Comparison of ENCODE assay signal across 27 cellular contexts in genomic region chr20:1205802-1206201, GRCh38. TPM values are rescaled to one million over a fixed set of nuclear protein-coding genes. Genes with fewer than 3 reads are reported as not detected.
DNase-seq lines count a peak whose midpoint lies in the region; ATAC-seq, FAIRE-seq and TF ChIP-seq lines count a peak whose summit lies in the region.
"Had no signal": no experiment of that assay in that cellular context is flagged by ENCODE, and none has a peak within 500 bp of the region (broad histone marks: within the 10 kb centered on the region; RNA-seq: fewer than 3 reads in every experiment).

No MANE protein-coding gene starts in this region.

- no peak overlapping the region for H3K27ac ChIP-seq in HepG2 (ENCODE audit: extremely low read length, insufficient read depth, low read length)
- no peak overlapping the region for H3K27ac ChIP-seq in right lobe of liver
- H3K27ac ChIP-seq in esophagus muscularis mucosa (replicated peaks in 1 of 4), result no peak overlapping the region
- H3K27ac ChIP-seq in vagina, result no peak overlapping the region
- H3K27ac ChIP-seq: A549; BLaER1 treated with 17β-estradiol and CSF1 and Interleukin-3, amounts not matched to agents 10 nM and 100 nM; GM23248 had no signal

- no peak for TF ChIP-seq POLR2A in HepG2 (IDR thresholded peaks at IDR 0.05; ENCODE audit: insufficient read depth in 1 of 2, low read depth in 2 of 2, low read length in 2 of 2)
- no peak for TF ChIP-seq POLR2A in right lobe of liver (IDR thresholded peaks at IDR 0.05)
- no peak for TF ChIP-seq POLR2A in esophagus muscularis mucosa (IDR thresholded peaks at IDR 0.05; ENCODE audit: low read depth)
- no peak for TF ChIP-seq POLR2A in vagina (IDR thresholded peaks at IDR 0.05)

- no peak for ATAC-seq in HepG2
- no peak for ATAC-seq in right lobe of liver
- ATAC-seq: A549, GM12878, HCT116 had no signal

- no peak overlapping the region for H3K9ac ChIP-seq in HepG2 (ENCODE audit: insufficient read depth, low read depth, low read length)
- H3K9ac ChIP-seq: BLaER1 treated with 17β-estradiol and CSF1 and Interleukin-3, amounts not matched to agents 10 nM and 100 nM; GM23248 had no signal

- no peaks in the 10 kb centered on the region for H4K20me1 ChIP-seq in HepG2 (ENCODE audit: insufficient read depth, low read length)
- H4K20me1 ChIP-seq: BLaER1 treated with 17β-estradiol and CSF1 and Interleukin-3, amounts not matched to agents 10 nM and 100 nM had no signal

- TF ChIP-seq EP300 in HepG2 (IDR thresholded peaks at IDR 0.05; ENCODE audit: low read depth in 2 of 2, low read length in 2 of 2), result no peak
- TF ChIP-seq EP300 in HepG2 (CRISPR knock-in tag; IDR thresholded peaks at IDR 0.05; ENCODE audit: borderline replicate concordance), result no peak
- no peak for TF ChIP-seq EP300 in esophagus muscularis mucosa (IDR thresholded peaks at IDR 0.05)

- TF ChIP-seq CTCF in HepG2 (CRISPR knock-in tag; IDR thresholded peaks at IDR 0.05) (no peak), right lobe of liver (IDR thresholded peaks at IDR 0.05) (no peak), esophagus muscularis mucosa (IDR thresholded peaks at IDR 0.05) (no peak), vagina (IDR thresholded peaks at IDR 0.05) (no peak)

- intact Hi-C loops in HepG2 (cut with micrococcal nuclease; ENCODE audit: unreplicated experiment) (no loop called here), right lobe of liver (cut with DNase I) (loop anchor here (10.0 kb wide), 2 partner anchors 241 to 391 kb away; no protein-coding TSS in a partner anchor), esophagus muscularis mucosa (cut with DNase I) (no loop called here), vagina (cut with DNase I) (loop anchor here (10.0 kb wide), 1 partner anchor 391 kb away; no protein-coding TSS in a partner anchor)

- H3K27me3 ChIP-seq in HepG2 (ENCODE audit: control insufficient read depth in 1 of 2, insufficient read depth in 2 of 2, low read length in 2 of 2) (peaks cover 1 to 36% of the 10 kb centered on the region in 2 experiments; a peak in 3 of 5 replicates), right lobe of liver (no peaks in the 10 kb centered on the region), esophagus muscularis mucosa (peaks cover 0 to 22% (median 0%) of the 10 kb centered on the region in 4 donors), vagina (no peaks in the 10 kb centered on the region)
- H3K27me3 ChIP-seq: BE2C; BLaER1 treated with 17β-estradiol and CSF1 and Interleukin-3, amounts not matched to agents 10 nM and 100 nM had no signal

- FAIRE-seq in HepG2 (lab: Jason Lieb, UNC), result no peak
- FAIRE-seq: A549, D721Med, GM12878, GM19239, H1 had no signal

- H3K79me2 ChIP-seq in HepG2 (ENCODE audit: insufficient read depth, low read length), result no peaks in the 10 kb centered on the region

- CTCF ChIA-PET in HepG2 (lab: Yijun Ruan, JAX; ENCODE audit: low intra/inter-chr PET ratio, low total read pairs), result no interaction called here

- no TSS peak for BruUV-seq in HepG2 (replicated peaks; lab: Mats Ljungman, UMichigan)

- no peaks in the 10 kb centered on the region for H3K4me1 ChIP-seq in HepG2 (ENCODE audit: insufficient read depth, low read length)
- no peaks in the 10 kb centered on the region for H3K4me1 ChIP-seq in right lobe of liver
- H3K4me1 ChIP-seq in esophagus muscularis mucosa, result no peaks in the 10 kb centered on the region
- no peaks in the 10 kb centered on the region for H3K4me1 ChIP-seq in vagina
- H3K4me1 ChIP-seq: A549, BE2C had no signal

- H3K36me3 ChIP-seq in HepG2 (replicated peaks in 1 of 2; ENCODE audit: control insufficient read depth in 1 of 2, insufficient read depth in 2 of 2, low read length in 2 of 2), result no peaks in the 10 kb centered on the region
- H3K36me3 ChIP-seq in right lobe of liver, result no peaks in the 10 kb centered on the region
- H3K36me3 ChIP-seq in esophagus muscularis mucosa, result no peaks in the 10 kb centered on the region
- no peaks in the 10 kb centered on the region for H3K36me3 ChIP-seq in vagina
- H3K36me3 ChIP-seq: BE2C; BLaER1 treated with 17β-estradiol and CSF1 and Interleukin-3, amounts not matched to agents 10 nM and 100 nM had no signal

- H3K4me2 ChIP-seq in HepG2 (ENCODE audit: low read depth, low read length), result no peak overlapping the region
- H3K4me2 ChIP-seq: A549; BLaER1 treated with 17β-estradiol and CSF1 and Interleukin-3, amounts not matched to agents 10 nM and 100 nM had no signal

- in situ Hi-C loops in HepG2 (cut with HindIII; ENCODE audit: extremely low pct_ligation_motif_present, low pct_unique_long_range_greater_than_20kb), result no loop called here

- H3K9me3 ChIP-seq in HepG2 (ENCODE audit: low read length) (no peaks in the 10 kb centered on the region), right lobe of liver (no peaks in the 10 kb centered on the region), esophagus muscularis mucosa (no peaks in the 10 kb centered on the region), vagina (no peaks in the 10 kb centered on the region)
- H3K9me3 ChIP-seq: A549; BE2C; BLaER1 treated with 17β-estradiol and CSF1 and Interleukin-3, amounts not matched to agents 10 nM and 100 nM had no signal

- TF ChIP-seq RAD21 in HepG2 (CRISPR knock-in tag; IDR thresholded peaks at IDR 0.05), result no peak

- H3K4me3 ChIP-seq in HepG2 (replicated peaks in 1 of 3; ENCODE audit: insufficient read depth in 1 of 3, low read depth in 2 of 3, low read length in 3 of 3) (no peak overlapping the region), right lobe of liver (no peak overlapping the region), esophagus muscularis mucosa (no peak overlapping the region), vagina (no peak overlapping the region)
- H3K4me3 ChIP-seq: A549; BLaER1 treated with 17β-estradiol and CSF1 and Interleukin-3, amounts not matched to agents 10 nM and 100 nM; GM12878 had no signal

- 43% methylated on average over 8 of the region's 8 CpGs for WGBS in HepG2 (ENCODE audit: low lambda C conversion rate)
- WGBS in right lobe of liver (ENCODE audit: insufficient coverage, low coverage, low lambda C conversion rate, missing lambda C conversion rate), result 87% methylated on average over 8 of the region's 8 CpGs
- WGBS in esophagus muscularis mucosa, result 91% methylated on average over 8 of the region's 8 CpGs

- POLR2A ChIA-PET in HepG2 (lab: Yijun Ruan, JAX), result no interaction called here

- no peak for DNase-seq in HepG2 (ENCODE audit: low spot score)
- no peak for DNase-seq in right lobe of liver
- DNase-seq in esophagus muscularis mucosa (ENCODE audit: extremely low spot score), result peak; percentile 45
- DNase-seq in vagina (ENCODE audit: extremely low spot score in 2 of 2), result peak; percentile 12 to 25
- DNase-seq in activated CD4-positive, alpha-beta T cell treated with anti-CD3 and anti-CD28 coated beads for 48 hours, result no peak
- no peak for DNase-seq in NCI-H146 treated with DMSO at 0.1 percent for 48 hours (lab: John Stamatoyannopoulos, UW; ENCODE audit: unreplicated experiment)
- DNase-seq: 8988T; ACHN; AML-193; BE2C; CD4-positive, alpha-beta T cell; CD8-positive, alpha-beta memory T cell; DMS 273 treated with DMSO at 0.1 percent for 48 hours; DMS79; EL; GDM1; H9; HFFc6 had no signal

- no peak overlapping the region for H2AFZ ChIP-seq in HepG2 (ENCODE audit: low read length)
- H2AFZ ChIP-seq: GM23248 had no signal

RNA-seq across cellular contexts. Expression of gene C20orf202, which starts 2.5 kb away (rescaled TPM):
- total RNA-seq in HepG2 (2016; rRNA removed; fragmentation: Illumina TruSeq; extraction: Trizol), result 0.20 TPM in 2 replicates
- total RNA-seq in HepG2 (2016; cell fraction: cytosol; rRNA removed; fragmentation: Illumina TruSeq; extraction: Trizol; ENCODE audit: low read depth), result 0.18 TPM in 1 of 2 replicates, not detected in the other
- 0.18 and 0.19 TPM in 2 replicates for total RNA-seq in HepG2 (2016; cell fraction: insoluble cytoplasmic fraction; rRNA removed; fragmentation: Illumina TruSeq; extraction: Trizol)
- total RNA-seq in HepG2 (2016; cell fraction: membrane; rRNA removed; fragmentation: Illumina TruSeq; extraction: Trizol), result 0.31 and 0.34 TPM in 2 replicates
- total RNA-seq in HepG2 (2016; cell fraction: nucleus; rRNA removed; fragmentation: Illumina TruSeq; extraction: Trizol), result not detected in 2 replicates
- 0.91 and 1.2 TPM in 2 replicates for polyA plus RNA-seq in HepG2 (2011; rRNA removed)
- polyA plus RNA-seq in HepG2 (2011; cell fraction: cytosol; rRNA removed), result 0.55 and 0.68 TPM in 2 replicates
- 1.9 and 2.2 TPM in 2 replicates for polyA plus RNA-seq in HepG2 (2011; cell fraction: nucleus; rRNA removed)
- polyA plus RNA-seq in HepG2 (2012), result 0.51 and 1.0 TPM in 2 replicates
- polyA plus RNA-seq in HepG2 (2016; cell fraction: cytosol; fragmentation: Illumina TruSeq; extraction: Trizol; ENCODE audit: low read depth), result 0.15 and 0.26 TPM in 2 replicates
- polyA plus RNA-seq in HepG2 (2016; cell fraction: insoluble cytoplasmic fraction; fragmentation: Illumina TruSeq; extraction: Trizol; ENCODE audit: low read depth), result 0.14 and 0.45 TPM in 2 replicates
- polyA plus RNA-seq in HepG2 (2016; cell fraction: membrane; fragmentation: Illumina TruSeq; extraction: Trizol; ENCODE audit: low read depth), result 0.18 and 0.36 TPM in 2 replicates
- not detected in 2 replicates for polyA plus RNA-seq in HepG2 (2016; cell fraction: nucleus; fragmentation: Illumina TruSeq; extraction: Trizol; ENCODE audit: insufficient read depth, low read depth)
- 0.14 TPM in 1 of 2 replicates, not detected in the other for polyA minus RNA-seq in HepG2 (2011; rRNA and poly(A)+ RNA removed; ENCODE audit: low replicate concordance)
- not detected in 2 replicates for polyA minus RNA-seq in HepG2 (2011; cell fraction: cytosol; rRNA and poly(A)+ RNA removed)
- polyA minus RNA-seq in HepG2 (2011; cell fraction: nucleus; rRNA and poly(A)+ RNA removed), result 0.77 and 0.87 TPM in 2 replicates
- under 1 TPM in 1 of 6 experiments, not detected in 5; 0.19 TPM for total RNA-seq in right lobe of liver
- total RNA-seq in esophagus muscularis mucosa, result under 1 TPM in 2 of 4 donors, not detected in 2; 0.17 to 0.52 TPM
- not detected for total RNA-seq in vagina
- total RNA-seq: CD4-positive, alpha-beta T cell; CD8-positive, alpha-beta memory T cell; GM12878; GM23248; H1; HFFc6 had no signal
- polyA plus RNA-seq: CD14-positive monocyte; CD8-positive, alpha-beta memory T cell; GM23248 had no signal

RNA-seq across cellular contexts. Expression of gene RAD21L1, which starts 20.0 kb away (rescaled TPM):
- not detected in 2 replicates for total RNA-seq in HepG2 (2016; rRNA removed; fragmentation: Illumina TruSeq; extraction: Trizol)
- not detected in 2 replicates for total RNA-seq in HepG2 (2016; cell fraction: cytosol; rRNA removed; fragmentation: Illumina TruSeq; extraction: Trizol; ENCODE audit: low read depth)
- not detected in 2 replicates for total RNA-seq in HepG2 (2016; cell fraction: insoluble cytoplasmic fraction; rRNA removed; fragmentation: Illumina TruSeq; extraction: Trizol)
- total RNA-seq in HepG2 (2016; cell fraction: membrane; rRNA removed; fragmentation: Illumina TruSeq; extraction: Trizol), result not detected in 2 replicates
- total RNA-seq in HepG2 (2016; cell fraction: nucleus; rRNA removed; fragmentation: Illumina TruSeq; extraction: Trizol), result not detected in 2 replicates
- not detected in 2 replicates for polyA plus RNA-seq in HepG2 (2011; rRNA removed)
- not detected in 2 replicates for polyA plus RNA-seq in HepG2 (2011; cell fraction: cytosol; rRNA removed)
- not detected in 2 replicates for polyA plus RNA-seq in HepG2 (2011; cell fraction: nucleus; rRNA removed)
- polyA plus RNA-seq in HepG2 (2012), result not detected in 2 replicates
- not detected in 2 replicates for polyA plus RNA-seq in HepG2 (2016; cell fraction: cytosol; fragmentation: Illumina TruSeq; extraction: Trizol; ENCODE audit: low read depth)
- polyA plus RNA-seq in HepG2 (2016; cell fraction: insoluble cytoplasmic fraction; fragmentation: Illumina TruSeq; extraction: Trizol; ENCODE audit: low read depth), result not detected in 2 replicates
- not detected in 2 replicates for polyA plus RNA-seq in HepG2 (2016; cell fraction: membrane; fragmentation: Illumina TruSeq; extraction: Trizol; ENCODE audit: low read depth)
- polyA plus RNA-seq in HepG2 (2016; cell fraction: nucleus; fragmentation: Illumina TruSeq; extraction: Trizol; ENCODE audit: insufficient read depth, low read depth), result not detected in 2 replicates
- not detected in 2 replicates for polyA minus RNA-seq in HepG2 (2011; rRNA and poly(A)+ RNA removed; ENCODE audit: low replicate concordance)
- not detected in 2 replicates for polyA minus RNA-seq in HepG2 (2011; cell fraction: cytosol; rRNA and poly(A)+ RNA removed)
- not detected in 2 replicates for polyA minus RNA-seq in HepG2 (2011; cell fraction: nucleus; rRNA and poly(A)+ RNA removed)
- total RNA-seq in right lobe of liver, result not detected
- not detected for total RNA-seq in esophagus muscularis mucosa
- total RNA-seq in vagina, result not detected
- total RNA-seq: CD8-positive, alpha-beta memory T cell; GM12878; GM23248; H9 had no signal
- polyA plus RNA-seq: A549; CD14-positive monocyte; CD8-positive, alpha-beta memory T cell; GM12878 had no signal

RNA-seq across cellular contexts. Expression of gene TMEM74B, which starts 21.0 kb away (rescaled TPM):
- total RNA-seq in HepG2 (2016; rRNA removed; fragmentation: Illumina TruSeq; extraction: Trizol) (2.9 and 4.7 TPM in 2 replicates), right lobe of liver (1 to 10 TPM in 4 of 6 experiments, under 1 TPM in 2; 0.37 to 2.8 (median 1.8) TPM), esophagus muscularis mucosa (1 to 10 TPM in 2 of 4 donors, under 1 TPM in 2; 0.71 to 2.1 (median 1.2) TPM), vagina (4.2 TPM)
- total RNA-seq in HepG2 (2016; cell fraction: cytosol; rRNA removed; fragmentation: Illumina TruSeq; extraction: Trizol; ENCODE audit: low read depth), result 3.3 and 3.9 TPM in 2 replicates
- total RNA-seq in HepG2 (2016; cell fraction: insoluble cytoplasmic fraction; rRNA removed; fragmentation: Illumina TruSeq; extraction: Trizol), result 2.5 and 4.3 TPM in 2 replicates
- total RNA-seq in HepG2 (2016; cell fraction: membrane; rRNA removed; fragmentation: Illumina TruSeq; extraction: Trizol), result 4.5 and 5.1 TPM in 2 replicates
- total RNA-seq in HepG2 (2016; cell fraction: nucleus; rRNA removed; fragmentation: Illumina TruSeq; extraction: Trizol), result 3.5 and 6.3 TPM in 2 replicates
- 18.4 and 25.0 TPM in 2 replicates for polyA plus RNA-seq in HepG2 (2011; rRNA removed)
- 10.2 and 16.1 TPM in 2 replicates for polyA plus RNA-seq in HepG2 (2011; cell fraction: cytosol; rRNA removed)
- polyA plus RNA-seq in HepG2 (2011; cell fraction: nucleus; rRNA removed), result 136 and 155 TPM in 2 replicates
- polyA plus RNA-seq in HepG2 (2012), result 12.7 and 14.7 TPM in 2 replicates
- 3.3 and 4.2 TPM in 2 replicates for polyA plus RNA-seq in HepG2 (2016; cell fraction: cytosol; fragmentation: Illumina TruSeq; extraction: Trizol; ENCODE audit: low read depth)
- 2.6 and 2.9 TPM in 2 replicates for polyA plus RNA-seq in HepG2 (2016; cell fraction: insoluble cytoplasmic fraction; fragmentation: Illumina TruSeq; extraction: Trizol; ENCODE audit: low read depth)
- polyA plus RNA-seq in HepG2 (2016; cell fraction: membrane; fragmentation: Illumina TruSeq; extraction: Trizol; ENCODE audit: low read depth), result 4.2 and 5.6 TPM in 2 replicates
- polyA plus RNA-seq in HepG2 (2016; cell fraction: nucleus; fragmentation: Illumina TruSeq; extraction: Trizol; ENCODE audit: insufficient read depth, low read depth), result 11.6 and 13.1 TPM in 2 replicates
- polyA minus RNA-seq in HepG2 (2011; rRNA and poly(A)+ RNA removed; ENCODE audit: low replicate concordance), result 11.3 TPM in 1 of 2 replicates, not detected in the other
- 5.0 and 6.8 TPM in 2 replicates for polyA minus RNA-seq in HepG2 (2011; cell fraction: cytosol; rRNA and poly(A)+ RNA removed)
- 12.4 and 13.4 TPM in 2 replicates for polyA minus RNA-seq in HepG2 (2011; cell fraction: nucleus; rRNA and poly(A)+ RNA removed)
- total RNA-seq: GM12878, HFFc6 had no signal
- polyA plus RNA-seq: CD14-positive monocyte; CD8-positive, alpha-beta memory T cell had no signal

Comparison
In these comparisons a context has a peak if more than half of its experiments do, and no peak if none do; other contexts are left out.
1. intact Hi-C loops: an anchor here in right lobe of liver (10.0 kb wide) and vagina (10.0 kb wide); none called in HepG2 and esophagus muscularis mucosa.
2. DNase-seq: peak in esophagus muscularis mucosa (single experiment) and vagina (2 of 2); none in HepG2 (single experiment), right lobe of liver (0 of 3), activated CD4-positive, alpha-beta T cell treated with anti-CD3 and anti-CD28 coated beads for 48 hours (single experiment) and NCI-H146 treated with DMSO at 0.1 percent for 48 hours (single experiment).